Comparison of ENCODE assay signal across 2 cellular contexts in the genomic region with DNA sequence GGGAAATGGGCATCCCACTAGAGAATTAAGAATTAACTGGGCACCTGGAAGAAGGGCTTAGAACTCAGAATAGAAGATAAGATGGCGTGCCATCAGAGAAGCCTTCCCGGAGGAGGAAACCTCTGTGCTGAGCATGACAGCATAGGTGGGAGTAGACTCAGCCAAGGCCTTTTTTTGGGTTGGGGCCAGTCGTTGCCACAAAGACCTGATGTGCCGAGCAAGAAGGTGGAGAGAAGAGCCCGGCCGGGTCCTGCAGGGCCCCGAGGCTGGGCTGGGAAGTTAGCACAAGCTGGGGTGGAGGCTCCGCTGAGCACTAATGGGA.
TF ChIP-seq lines count a peak whose summit lies in the region.

No MANE protein-coding gene starts in this region.

TF ChIP-seq in GM23338, 12 proteins besides CTCF, POLR2A, EP300 and RAD21:
- TF ChIP-seq, protein P1, sequence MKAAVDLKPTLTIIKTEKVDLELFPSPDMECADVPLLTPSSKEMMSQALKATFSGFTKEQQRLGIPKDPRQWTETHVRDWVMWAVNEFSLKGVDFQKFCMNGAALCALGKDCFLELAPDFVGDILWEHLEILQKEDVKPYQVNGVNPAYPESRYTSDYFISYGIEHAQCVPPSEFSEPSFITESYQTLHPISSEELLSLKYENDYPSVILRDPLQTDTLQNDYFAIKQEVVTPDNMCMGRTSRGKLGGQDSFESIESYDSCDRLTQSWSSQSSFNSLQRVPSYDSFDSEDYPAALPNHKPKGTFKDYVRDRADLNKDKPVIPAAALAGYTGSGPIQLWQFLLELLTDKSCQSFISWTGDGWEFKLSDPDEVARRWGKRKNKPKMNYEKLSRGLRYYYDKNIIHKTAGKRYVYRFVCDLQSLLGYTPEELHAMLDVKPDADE (IDR thresholded peaks at IDR 0.05): no peak
- TF ChIP-seq ZNF331 (CRISPR knock-in tag; IDR thresholded peaks at IDR 0.05; ENCODE audit: low read depth) (no peak), STAT1 (IDR thresholded peaks at IDR 0.05; ENCODE audit: unreplicated experiment) (no peak), ZNF114 (CRISPR knock-in tag; IDR thresholded peaks at IDR 0.05) (no peak)

TF ChIP-seq in K562, 482 proteins besides CTCF, POLR2A, EP300 and RAD21:
- TF ChIP-seq ZFP36 (IDR thresholded peaks at IDR 0.05; ENCODE audit: low read depth, low read length, partially characterized antibody) (peak; percentile 78), SAFB (IDR thresholded peaks at IDR 0.05; ENCODE audit: borderline replicate concordance, low read depth, low read length) (no peak)
